In the genomic region with DNA sequence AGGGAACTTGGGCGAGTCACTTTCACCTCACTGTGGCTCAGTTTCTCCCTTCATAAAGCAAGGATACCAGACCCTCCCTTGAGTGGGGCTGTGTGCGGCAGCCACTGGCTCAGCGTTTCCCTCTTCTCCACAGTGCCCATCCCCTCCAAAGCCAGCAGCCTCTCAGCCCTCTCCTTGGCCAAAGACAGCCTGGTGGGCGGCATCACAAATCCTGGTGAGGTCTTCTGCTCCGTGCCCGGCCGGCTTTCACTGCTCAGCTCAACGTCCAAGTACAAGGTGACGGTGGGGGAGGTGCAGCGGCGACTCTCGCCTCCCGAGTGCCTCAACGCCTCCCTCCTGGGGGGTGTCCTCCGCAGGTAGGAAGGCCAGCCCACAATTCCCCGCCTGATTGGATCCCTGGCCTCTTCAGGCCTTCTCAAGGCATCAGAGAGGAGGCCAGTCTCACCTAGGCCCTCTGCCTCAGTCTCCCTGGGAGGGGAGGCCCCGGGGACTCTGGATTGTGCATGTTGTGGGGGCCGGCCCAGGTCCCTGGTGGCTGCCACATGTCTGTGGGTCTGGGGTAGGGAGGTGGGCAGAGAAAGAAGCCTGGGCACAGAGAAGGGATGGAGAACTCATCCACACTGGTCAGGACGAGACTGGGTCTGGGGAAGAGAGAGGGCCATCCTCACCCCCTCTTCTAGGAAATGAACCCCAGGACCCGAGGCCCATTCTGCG, we compare ENCODE assay signal across 2 cellular contexts.
TF ChIP-seq lines count a peak whose summit lies in the region.

No MANE protein-coding gene starts in this region.

TF ChIP-seq in GM23338, 12 proteins besides CTCF, POLR2A, EP300 and RAD21:
- TF ChIP-seq EZH2phosphoT487 (IDR thresholded peaks at IDR 0.05; ENCODE audit: unreplicated experiment): no peak
- TF ChIP-seq ZNF331 (CRISPR knock-in tag; IDR thresholded peaks at IDR 0.05; ENCODE audit: low read depth): no peak
- TF ChIP-seq, protein P1, sequence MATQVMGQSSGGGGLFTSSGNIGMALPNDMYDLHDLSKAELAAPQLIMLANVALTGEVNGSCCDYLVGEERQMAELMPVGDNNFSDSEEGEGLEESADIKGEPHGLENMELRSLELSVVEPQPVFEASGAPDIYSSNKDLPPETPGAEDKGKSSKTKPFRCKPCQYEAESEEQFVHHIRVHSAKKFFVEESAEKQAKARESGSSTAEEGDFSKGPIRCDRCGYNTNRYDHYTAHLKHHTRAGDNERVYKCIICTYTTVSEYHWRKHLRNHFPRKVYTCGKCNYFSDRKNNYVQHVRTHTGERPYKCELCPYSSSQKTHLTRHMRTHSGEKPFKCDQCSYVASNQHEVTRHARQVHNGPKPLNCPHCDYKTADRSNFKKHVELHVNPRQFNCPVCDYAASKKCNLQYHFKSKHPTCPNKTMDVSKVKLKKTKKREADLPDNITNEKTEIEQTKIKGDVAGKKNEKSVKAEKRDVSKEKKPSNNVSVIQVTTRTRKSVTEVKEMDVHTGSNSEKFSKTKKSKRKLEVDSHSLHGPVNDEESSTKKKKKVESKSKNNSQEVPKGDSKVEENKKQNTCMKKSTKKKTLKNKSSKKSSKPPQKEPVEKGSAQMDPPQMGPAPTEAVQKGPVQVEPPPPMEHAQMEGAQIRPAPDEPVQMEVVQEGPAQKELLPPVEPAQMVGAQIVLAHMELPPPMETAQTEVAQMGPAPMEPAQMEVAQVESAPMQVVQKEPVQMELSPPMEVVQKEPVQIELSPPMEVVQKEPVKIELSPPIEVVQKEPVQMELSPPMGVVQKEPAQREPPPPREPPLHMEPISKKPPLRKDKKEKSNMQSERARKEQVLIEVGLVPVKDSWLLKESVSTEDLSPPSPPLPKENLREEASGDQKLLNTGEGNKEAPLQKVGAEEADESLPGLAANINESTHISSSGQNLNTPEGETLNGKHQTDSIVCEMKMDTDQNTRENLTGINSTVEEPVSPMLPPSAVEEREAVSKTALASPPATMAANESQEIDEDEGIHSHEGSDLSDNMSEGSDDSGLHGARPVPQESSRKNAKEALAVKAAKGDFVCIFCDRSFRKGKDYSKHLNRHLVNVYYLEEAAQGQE (IDR thresholded peaks at IDR 0.05; ENCODE audit: unreplicated experiment): no peak
- TF ChIP-seq NANOG (IDR thresholded peaks at IDR 0.05; ENCODE audit: borderline replicate concordance): no peak
- no peak for TF ChIP-seq POLR2AphosphoS5 (IDR thresholded peaks at IDR 0.05; ENCODE audit: low read depth)
- TF ChIP-seq, protein P2, sequence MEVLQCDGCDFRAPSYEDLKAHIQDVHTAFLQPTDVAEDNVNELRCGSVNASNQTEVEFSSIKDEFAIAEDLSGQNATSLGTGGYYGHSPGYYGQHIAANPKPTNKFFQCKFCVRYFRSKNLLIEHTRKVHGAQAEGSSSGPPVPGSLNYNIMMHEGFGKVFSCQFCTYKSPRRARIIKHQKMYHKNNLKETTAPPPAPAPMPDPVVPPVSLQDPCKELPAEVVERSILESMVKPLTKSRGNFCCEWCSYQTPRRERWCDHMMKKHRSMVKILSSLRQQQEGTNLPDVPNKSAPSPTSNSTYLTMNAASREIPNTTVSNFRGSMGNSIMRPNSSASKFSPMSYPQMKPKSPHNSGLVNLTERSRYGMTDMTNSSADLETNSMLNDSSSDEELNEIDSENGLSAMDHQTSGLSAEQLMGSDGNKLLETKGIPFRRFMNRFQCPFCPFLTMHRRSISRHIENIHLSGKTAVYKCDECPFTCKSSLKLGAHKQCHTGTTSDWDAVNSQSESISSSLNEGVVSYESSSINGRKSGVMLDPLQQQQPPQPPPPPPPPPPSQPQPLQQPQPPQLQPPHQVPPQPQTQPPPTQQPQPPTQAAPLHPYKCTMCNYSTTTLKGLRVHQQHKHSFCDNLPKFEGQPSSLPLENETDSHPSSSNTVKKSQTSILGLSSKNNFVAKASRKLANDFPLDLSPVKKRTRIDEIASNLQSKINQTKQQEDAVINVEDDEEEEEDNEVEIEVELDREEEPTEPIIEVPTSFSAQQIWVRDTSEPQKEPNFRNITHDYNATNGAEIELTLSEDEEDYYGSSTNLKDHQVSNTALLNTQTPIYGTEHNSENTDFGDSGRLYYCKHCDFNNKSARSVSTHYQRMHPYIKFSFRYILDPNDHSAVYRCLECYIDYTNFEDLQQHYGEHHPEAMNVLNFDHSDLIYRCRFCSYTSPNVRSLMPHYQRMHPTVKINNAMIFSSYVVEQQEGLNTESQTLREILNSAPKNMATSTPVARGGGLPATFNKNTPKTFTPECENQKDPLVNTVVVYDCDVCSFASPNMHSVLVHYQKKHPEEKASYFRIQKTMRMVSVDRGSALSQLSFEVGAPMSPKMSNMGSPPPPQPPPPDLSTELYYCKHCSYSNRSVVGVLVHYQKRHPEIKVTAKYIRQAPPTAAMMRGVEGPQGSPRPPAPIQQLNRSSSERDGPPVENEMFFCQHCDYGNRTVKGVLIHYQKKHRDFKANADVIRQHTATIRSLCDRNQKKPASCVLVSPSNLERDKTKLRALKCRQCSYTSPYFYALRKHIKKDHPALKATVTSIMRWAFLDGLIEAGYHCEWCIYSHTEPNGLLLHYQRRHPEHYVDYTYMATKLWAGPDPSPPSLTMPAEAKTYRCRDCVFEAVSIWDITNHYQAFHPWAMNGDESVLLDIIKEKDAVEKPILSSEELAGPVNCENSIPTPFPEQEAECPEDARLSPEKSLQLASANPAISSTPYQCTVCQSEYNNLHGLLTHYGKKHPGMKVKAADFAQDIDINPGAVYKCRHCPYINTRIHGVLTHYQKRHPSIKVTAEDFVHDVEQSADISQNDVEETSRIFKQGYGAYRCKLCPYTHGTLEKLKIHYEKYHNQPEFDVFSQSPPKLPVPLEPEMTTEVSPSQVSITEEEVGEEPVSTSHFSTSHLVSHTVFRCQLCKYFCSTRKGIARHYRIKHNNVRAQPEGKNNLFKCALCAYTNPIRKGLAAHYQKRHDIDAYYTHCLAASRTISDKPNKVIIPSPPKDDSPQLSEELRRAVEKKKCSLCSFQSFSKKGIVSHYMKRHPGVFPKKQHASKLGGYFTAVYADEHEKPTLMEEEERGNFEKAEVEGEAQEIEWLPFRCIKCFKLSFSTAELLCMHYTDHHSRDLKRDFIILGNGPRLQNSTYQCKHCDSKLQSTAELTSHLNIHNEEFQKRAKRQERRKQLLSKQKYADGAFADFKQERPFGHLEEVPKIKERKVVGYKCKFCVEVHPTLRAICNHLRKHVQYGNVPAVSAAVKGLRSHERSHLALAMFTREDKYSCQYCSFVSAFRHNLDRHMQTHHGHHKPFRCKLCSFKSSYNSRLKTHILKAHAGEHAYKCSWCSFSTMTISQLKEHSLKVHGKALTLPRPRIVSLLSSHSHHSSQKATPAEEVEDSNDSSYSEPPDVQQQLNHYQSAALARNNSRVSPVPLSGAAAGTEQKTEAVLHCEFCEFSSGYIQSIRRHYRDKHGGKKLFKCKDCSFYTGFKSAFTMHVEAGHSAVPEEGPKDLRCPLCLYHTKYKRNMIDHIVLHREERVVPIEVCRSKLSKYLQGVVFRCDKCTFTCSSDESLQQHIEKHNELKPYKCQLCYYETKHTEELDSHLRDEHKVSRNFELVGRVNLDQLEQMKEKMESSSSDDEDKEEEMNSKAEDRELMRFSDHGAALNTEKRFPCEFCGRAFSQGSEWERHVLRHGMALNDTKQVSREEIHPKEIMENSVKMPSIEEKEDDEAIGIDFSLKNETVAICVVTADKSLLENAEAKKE (CRISPR knock-in tag; IDR thresholded peaks at IDR 0.05): no peak
- TF ChIP-seq STAT1 (IDR thresholded peaks at IDR 0.05; ENCODE audit: unreplicated experiment): no peak

TF ChIP-seq in H1, 55 proteins besides CTCF, POLR2A, EP300 and RAD21:
- no peak for TF ChIP-seq CBX8 (IDR thresholded peaks at IDR 0.05; ENCODE audit: borderline replicate concordance, low read depth, low read length)
- no peak for TF ChIP-seq RBBP5 (IDR thresholded peaks at IDR 0.05; ENCODE audit: borderline replicate concordance, low read depth, low read length)
- TF ChIP-seq TAF7 (optimal IDR thresholded peaks at IDR 0.05; ENCODE audit: borderline replicate concordance, low read depth, low read length): no peak
- TF ChIP-seq GABPA (IDR thresholded peaks at IDR 0.05; ENCODE audit: borderline replicate concordance, insufficient read depth, low read length): no peak
- no peak for TF ChIP-seq SP2 (IDR thresholded peaks at IDR 0.05; ENCODE audit: low read length)
- TF ChIP-seq, protein P3, sequence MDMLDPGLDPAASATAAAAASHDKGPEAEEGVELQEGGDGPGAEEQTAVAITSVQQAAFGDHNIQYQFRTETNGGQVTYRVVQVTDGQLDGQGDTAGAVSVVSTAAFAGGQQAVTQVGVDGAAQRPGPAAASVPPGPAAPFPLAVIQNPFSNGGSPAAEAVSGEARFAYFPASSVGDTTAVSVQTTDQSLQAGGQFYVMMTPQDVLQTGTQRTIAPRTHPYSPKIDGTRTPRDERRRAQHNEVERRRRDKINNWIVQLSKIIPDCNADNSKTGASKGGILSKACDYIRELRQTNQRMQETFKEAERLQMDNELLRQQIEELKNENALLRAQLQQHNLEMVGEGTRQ (IDR thresholded peaks at IDR 0.05; ENCODE audit: low read length): no peak
- TF ChIP-seq, protein P4, sequence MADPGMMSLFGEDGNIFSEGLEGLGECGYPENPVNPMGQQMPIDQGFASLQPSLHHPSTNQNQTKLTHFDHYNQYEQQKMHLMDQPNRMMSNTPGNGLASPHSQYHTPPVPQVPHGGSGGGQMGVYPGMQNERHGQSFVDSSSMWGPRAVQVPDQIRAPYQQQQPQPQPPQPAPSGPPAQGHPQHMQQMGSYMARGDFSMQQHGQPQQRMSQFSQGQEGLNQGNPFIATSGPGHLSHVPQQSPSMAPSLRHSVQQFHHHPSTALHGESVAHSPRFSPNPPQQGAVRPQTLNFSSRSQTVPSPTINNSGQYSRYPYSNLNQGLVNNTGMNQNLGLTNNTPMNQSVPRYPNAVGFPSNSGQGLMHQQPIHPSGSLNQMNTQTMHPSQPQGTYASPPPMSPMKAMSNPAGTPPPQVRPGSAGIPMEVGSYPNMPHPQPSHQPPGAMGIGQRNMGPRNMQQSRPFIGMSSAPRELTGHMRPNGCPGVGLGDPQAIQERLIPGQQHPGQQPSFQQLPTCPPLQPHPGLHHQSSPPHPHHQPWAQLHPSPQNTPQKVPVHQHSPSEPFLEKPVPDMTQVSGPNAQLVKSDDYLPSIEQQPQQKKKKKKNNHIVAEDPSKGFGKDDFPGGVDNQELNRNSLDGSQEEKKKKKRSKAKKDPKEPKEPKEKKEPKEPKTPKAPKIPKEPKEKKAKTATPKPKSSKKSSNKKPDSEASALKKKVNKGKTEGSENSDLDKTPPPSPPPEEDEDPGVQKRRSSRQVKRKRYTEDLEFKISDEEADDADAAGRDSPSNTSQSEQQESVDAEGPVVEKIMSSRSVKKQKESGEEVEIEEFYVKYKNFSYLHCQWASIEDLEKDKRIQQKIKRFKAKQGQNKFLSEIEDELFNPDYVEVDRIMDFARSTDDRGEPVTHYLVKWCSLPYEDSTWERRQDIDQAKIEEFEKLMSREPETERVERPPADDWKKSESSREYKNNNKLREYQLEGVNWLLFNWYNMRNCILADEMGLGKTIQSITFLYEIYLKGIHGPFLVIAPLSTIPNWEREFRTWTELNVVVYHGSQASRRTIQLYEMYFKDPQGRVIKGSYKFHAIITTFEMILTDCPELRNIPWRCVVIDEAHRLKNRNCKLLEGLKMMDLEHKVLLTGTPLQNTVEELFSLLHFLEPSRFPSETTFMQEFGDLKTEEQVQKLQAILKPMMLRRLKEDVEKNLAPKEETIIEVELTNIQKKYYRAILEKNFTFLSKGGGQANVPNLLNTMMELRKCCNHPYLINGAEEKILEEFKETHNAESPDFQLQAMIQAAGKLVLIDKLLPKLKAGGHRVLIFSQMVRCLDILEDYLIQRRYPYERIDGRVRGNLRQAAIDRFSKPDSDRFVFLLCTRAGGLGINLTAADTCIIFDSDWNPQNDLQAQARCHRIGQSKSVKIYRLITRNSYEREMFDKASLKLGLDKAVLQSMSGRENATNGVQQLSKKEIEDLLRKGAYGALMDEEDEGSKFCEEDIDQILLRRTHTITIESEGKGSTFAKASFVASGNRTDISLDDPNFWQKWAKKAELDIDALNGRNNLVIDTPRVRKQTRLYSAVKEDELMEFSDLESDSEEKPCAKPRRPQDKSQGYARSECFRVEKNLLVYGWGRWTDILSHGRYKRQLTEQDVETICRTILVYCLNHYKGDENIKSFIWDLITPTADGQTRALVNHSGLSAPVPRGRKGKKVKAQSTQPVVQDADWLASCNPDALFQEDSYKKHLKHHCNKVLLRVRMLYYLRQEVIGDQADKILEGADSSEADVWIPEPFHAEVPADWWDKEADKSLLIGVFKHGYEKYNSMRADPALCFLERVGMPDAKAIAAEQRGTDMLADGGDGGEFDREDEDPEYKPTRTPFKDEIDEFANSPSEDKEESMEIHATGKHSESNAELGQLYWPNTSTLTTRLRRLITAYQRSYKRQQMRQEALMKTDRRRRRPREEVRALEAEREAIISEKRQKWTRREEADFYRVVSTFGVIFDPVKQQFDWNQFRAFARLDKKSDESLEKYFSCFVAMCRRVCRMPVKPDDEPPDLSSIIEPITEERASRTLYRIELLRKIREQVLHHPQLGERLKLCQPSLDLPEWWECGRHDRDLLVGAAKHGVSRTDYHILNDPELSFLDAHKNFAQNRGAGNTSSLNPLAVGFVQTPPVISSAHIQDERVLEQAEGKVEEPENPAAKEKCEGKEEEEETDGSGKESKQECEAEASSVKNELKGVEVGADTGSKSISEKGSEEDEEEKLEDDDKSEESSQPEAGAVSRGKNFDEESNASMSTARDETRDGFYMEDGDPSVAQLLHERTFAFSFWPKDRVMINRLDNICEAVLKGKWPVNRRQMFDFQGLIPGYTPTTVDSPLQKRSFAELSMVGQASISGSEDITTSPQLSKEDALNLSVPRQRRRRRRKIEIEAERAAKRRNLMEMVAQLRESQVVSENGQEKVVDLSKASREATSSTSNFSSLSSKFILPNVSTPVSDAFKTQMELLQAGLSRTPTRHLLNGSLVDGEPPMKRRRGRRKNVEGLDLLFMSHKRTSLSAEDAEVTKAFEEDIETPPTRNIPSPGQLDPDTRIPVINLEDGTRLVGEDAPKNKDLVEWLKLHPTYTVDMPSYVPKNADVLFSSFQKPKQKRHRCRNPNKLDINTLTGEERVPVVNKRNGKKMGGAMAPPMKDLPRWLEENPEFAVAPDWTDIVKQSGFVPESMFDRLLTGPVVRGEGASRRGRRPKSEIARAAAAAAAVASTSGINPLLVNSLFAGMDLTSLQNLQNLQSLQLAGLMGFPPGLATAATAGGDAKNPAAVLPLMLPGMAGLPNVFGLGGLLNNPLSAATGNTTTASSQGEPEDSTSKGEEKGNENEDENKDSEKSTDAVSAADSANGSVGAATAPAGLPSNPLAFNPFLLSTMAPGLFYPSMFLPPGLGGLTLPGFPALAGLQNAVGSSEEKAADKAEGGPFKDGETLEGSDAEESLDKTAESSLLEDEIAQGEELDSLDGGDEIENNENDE (IDR thresholded peaks at IDR 0.05; ENCODE audit: insufficient replicate concordance, low read length): no peak
- TF ChIP-seq MAFK (IDR thresholded peaks at IDR 0.05; ENCODE audit: low read depth, low read length): no peak
